Comparison of ENCODE assay signal across 1 cellular context in genomic region chr19:41187884-41188279, GRCh38.
TF ChIP-seq lines count a peak whose summit lies in the region.

No MANE protein-coding gene starts in this region.

TF ChIP-seq in WTC11, 78 proteins besides CTCF, POLR2A, EP300 and RAD21 (continued from another document):
- TF ChIP-seq AFF4 (CRISPR knock-in tag; IDR thresholded peaks at IDR 0.05; ENCODE audit: borderline replicate concordance) = no peak
